In the genomic region with DNA sequence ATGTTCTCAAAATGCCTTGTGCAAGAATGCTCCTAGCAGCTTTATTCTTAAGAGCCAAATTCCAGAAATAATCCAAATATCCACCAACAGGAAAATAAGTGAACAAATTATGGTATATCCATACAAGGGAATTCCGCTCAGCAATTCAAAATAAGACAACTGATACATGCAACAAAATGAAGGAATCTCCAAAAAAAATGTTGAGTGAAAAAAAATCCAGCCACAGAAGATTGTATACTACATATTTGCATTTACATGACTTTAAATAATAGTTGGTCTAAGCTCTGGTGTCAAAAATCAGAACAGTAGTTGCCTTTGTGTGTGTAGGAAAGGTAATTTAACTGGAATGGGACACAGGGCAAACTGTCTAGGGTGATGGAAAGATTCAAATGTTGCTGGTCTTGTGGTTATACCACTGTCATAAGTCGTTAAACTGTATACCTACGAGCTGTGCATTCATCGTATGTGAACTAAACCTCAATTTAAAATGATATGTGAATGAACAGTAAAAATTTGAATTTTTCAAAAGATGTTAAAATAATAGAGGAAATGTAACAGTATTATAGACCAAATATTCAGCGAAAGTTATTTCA, we compare ENCODE assay signal across 18 cellular contexts. TPM values are rescaled to one million over a fixed set of nuclear protein-coding genes. Genes with fewer than 3 reads are reported as not detected.
DNase-seq lines count a peak whose midpoint lies in the region; ATAC-seq and TF ChIP-seq lines count a peak whose summit lies in the region.
"Had no signal": no experiment of that assay in that cellular context is flagged by ENCODE, and none has a peak within 500 bp of the region (broad histone marks: within the 10 kb centered on the region; RNA-seq: fewer than 3 reads in every experiment).

No MANE protein-coding gene starts in this region.

- POLR2A ChIA-PET in activated CD8-positive, alpha-beta T cell treated with anti-CD3 and anti-CD28 coated beads, Interleukin-2, amount 10 ng/mL, durations not matched to agents 7 days and 5 days (lab: Charles Lee), result interaction anchor here (0.6 to 15.5 kb wide), 18 partner anchors 10 to 797 kb away, joined by 3 to 494 read pairs (median 12); a partner anchor contains a TSS
- POLR2A ChIA-PET in naive thymus-derived CD4-positive, alpha-beta T cell (lab: Charles Lee), result interaction anchor here (0.6 to 19.3 kb wide), 14 partner anchors 13 to 110 kb away, joined by 3 to 433 read pairs (median 26); a partner anchor contains a TSS

- H3K27ac Mint-ChIP-seq in activated CD8-positive, alpha-beta T cell treated with anti-CD3 and anti-CD28 coated beads, Interleukin-2, amount 10 ng/mL, durations not matched to agents 7 days and 5 days, result peak overlapping the region; percentile 94
- H3K27ac Mint-ChIP-seq in naive thymus-derived CD4-positive, alpha-beta T cell, result peak overlapping the region; percentile 97 to 100 (median 99)

- no peaks in the 10 kb centered on the region for H3K27me3 ChIP-seq in GM06990 (replicated peaks; ENCODE audit: control insufficient read depth, insufficient read depth, low read length)
- H3K27me3 ChIP-seq in naive thymus-derived CD4-positive, alpha-beta T cell (ENCODE audit: control insufficient read depth in 2 of 2, insufficient read depth in 2 of 2, low read length in 2 of 2), result no peaks in the 10 kb centered on the region
- H3K27me3 ChIP-seq: ascending aorta had no signal

- peak overlapping the region; percentile 92 for H3K4me3 Mint-ChIP-seq in activated CD8-positive, alpha-beta T cell treated with anti-CD3 and anti-CD28 coated beads, Interleukin-2, amount 10 ng/mL, durations not matched to agents 7 days and 5 days
- H3K4me3 Mint-ChIP-seq in naive thymus-derived CD4-positive, alpha-beta T cell, result peak overlapping the region; percentile 87 to 99 (median 97)

- no peak for DNase-seq in GM06990 (ENCODE audit: extremely low read depth, insufficient read length)
- DNase-seq in Jurkat, Clone E6-1 (ENCODE audit: low read depth, low spot score), result peak; percentile 75
- no peak for DNase-seq in activated CD8-positive, alpha-beta T cell treated with anti-CD3 and anti-CD28 coated beads, Interleukin-2, amount 10 ng/mL, durations not matched to agents 7 days and 5 days
- DNase-seq in naive thymus-derived CD4-positive, alpha-beta T cell, result peak in 2 of 9 donors; percentile 16 to 40
- no peak for DNase-seq in stimulated activated CD4-positive, alpha-beta T cell treated with anti-CD3 and anti-CD28 coated beads, Interleukin-12 subunit alpha, Interleukin-12 subunit beta, amount 100 ng/mL, for 4 hours
- no peak for DNase-seq in cardiac septum (ENCODE audit: low spot score)
- no peak for DNase-seq in pons (ENCODE audit: low spot score)
- DNase-seq: dermis blood vessel endothelial cell, left colon had no signal

- peak overlapping the region; percentile 98 for H3K27ac ChIP-seq in naive thymus-derived CD4-positive, alpha-beta T cell (ENCODE audit: low read depth, low read length)
- H3K27ac ChIP-seq: ascending aorta; BLaER1 treated with 17β-estradiol and CSF1 and Interleukin-3, amounts not matched to agents 10 nM and 100 nM had no signal

- H3K4me3 ChIP-seq in GM06990 (replicated peaks; ENCODE audit: low read depth, low read length), result peak overlapping the region; percentile 2; the same call in 1 of the 2 replicates
- H3K4me3 ChIP-seq in Jurkat, Clone E6-1 (ENCODE audit: low read length), result peak overlapping the region; percentile 67
- H3K4me3 ChIP-seq in naive thymus-derived CD4-positive, alpha-beta T cell (ENCODE audit: low read length), result peak overlapping the region; percentile 70

- H3K9me3 ChIP-seq in naive thymus-derived CD4-positive, alpha-beta T cell (ENCODE audit: control insufficient read depth in 2 of 3, low read length in 3 of 3), result no peaks in the 10 kb centered on the region
- H3K9me3 ChIP-seq: ascending aorta had no signal

- H3K9me3 Mint-ChIP-seq in activated CD8-positive, alpha-beta T cell treated with anti-CD3 and anti-CD28 coated beads, Interleukin-2, amount 10 ng/mL, durations not matched to agents 7 days and 5 days (ENCODE audit: insufficient read depth), result peaks cover 3% of the 10 kb centered on the region
- peaks cover 0 to 4% (median 0%) of the 10 kb centered on the region in 11 donors for H3K9me3 Mint-ChIP-seq in naive thymus-derived CD4-positive, alpha-beta T cell

- CTCF ChIA-PET in activated CD8-positive, alpha-beta T cell treated with anti-CD3 and anti-CD28 coated beads, Interleukin-2, amount 10 ng/mL, durations not matched to agents 7 days and 5 days (lab: Charles Lee), result interaction anchor here (1.1 to 17.2 kb wide), 7 partner anchors 7 to 383 kb away, joined by 3 to 855 read pairs (median 24); a partner anchor contains a TSS
- CTCF ChIA-PET in naive thymus-derived CD4-positive, alpha-beta T cell (lab: Charles Lee), result interaction anchor here (0.6 to 19.4 kb wide), 5 partner anchors 7 to 112 kb away, joined by 3 to 616 read pairs (median 4); a partner anchor contains a TSS

- no peak for TF ChIP-seq CTCF in GM06990 (IDR thresholded peaks at IDR 0.05; ENCODE audit: insufficient read depth, low read length, poor library complexity, severe bottlenecking)

- intact Hi-C loops in naive thymus-derived CD4-positive, alpha-beta T cell (cut with micrococcal nuclease), result loop anchor here (1.0 to 10.0 kb wide), 3 partner anchors 7 to 1513 kb away; no protein-coding TSS in a partner anchor
- intact Hi-C loops in cardiac septum (cut with DNase I), result no loop called here

- peak; percentile 5 for ATAC-seq in activated CD8-positive, alpha-beta T cell treated with anti-CD3 and anti-CD28 coated beads, Interleukin-2, amount 10 ng/mL, durations not matched to agents 7 days and 5 days
- ATAC-seq in naive thymus-derived CD4-positive, alpha-beta T cell, result no peak
- no peak for ATAC-seq in GM18907 (IDR thresholded peaks at IDR 0.05; ENCODE audit: unreplicated experiment)
- ATAC-seq: left colon, Right ventricle myocardium inferior had no signal

- H3K4me1 Mint-ChIP-seq in activated CD8-positive, alpha-beta T cell treated with anti-CD3 and anti-CD28 coated beads, Interleukin-2, amount 10 ng/mL, durations not matched to agents 7 days and 5 days (ENCODE audit: low read depth), result peaks cover 44% of the 10 kb centered on the region
- H3K4me1 Mint-ChIP-seq in naive thymus-derived CD4-positive, alpha-beta T cell, result peaks cover 31 to 71% (median 61%) of the 10 kb centered on the region in 7 donors

- H3K36me3 ChIP-seq in GM06990 (ENCODE audit: control insufficient read depth, insufficient read depth, low read length), result peaks cover 3% of the 10 kb centered on the region
- peaks cover 6 to 41% (median 37%) of the 10 kb centered on the region in 3 experiments for H3K36me3 ChIP-seq in naive thymus-derived CD4-positive, alpha-beta T cell (ENCODE audit: control insufficient read depth in 2 of 3, insufficient read depth in 3 of 3, low read length in 3 of 3)
- H3K36me3 ChIP-seq: ascending aorta had no signal

- no peaks in the 10 kb centered on the region for H3K27me3 Mint-ChIP-seq in activated CD8-positive, alpha-beta T cell treated with anti-CD3 and anti-CD28 coated beads, Interleukin-2, amount 10 ng/mL, durations not matched to agents 7 days and 5 days (ENCODE audit: low read depth)
- H3K27me3 Mint-ChIP-seq in naive thymus-derived CD4-positive, alpha-beta T cell, result no peaks in the 10 kb centered on the region

- peaks cover 82% of the 10 kb centered on the region for H3K36me3 Mint-ChIP-seq in activated CD8-positive, alpha-beta T cell treated with anti-CD3 and anti-CD28 coated beads, Interleukin-2, amount 10 ng/mL, durations not matched to agents 7 days and 5 days (ENCODE audit: low read depth)
- peaks cover 8 to 57% (median 35%) of the 10 kb centered on the region in 5 donors for H3K36me3 Mint-ChIP-seq in naive thymus-derived CD4-positive, alpha-beta T cell

- peaks cover 40 to 45% of the 10 kb centered on the region in 2 donors for H3K4me1 ChIP-seq in naive thymus-derived CD4-positive, alpha-beta T cell (ENCODE audit: control insufficient read depth in 2 of 2, insufficient read depth in 2 of 2, low read length in 2 of 2)
- H3K4me1 ChIP-seq: ascending aorta had no signal

RNA-seq across cellular contexts. Expression of a gene that starts 3.2 kb away (rescaled TPM):
- 13.5 TPM for polyA plus RNA-seq in Jurkat, Clone E6-1 (2012; ENCODE audit: insufficient read depth, insufficient read length)
- 100 to 1,000 TPM; 115 to 116 TPM for total RNA-seq in activated CD8-positive, alpha-beta T cell treated with anti-CD3 and anti-CD28 coated beads, Interleukin-2, amount 10 ng/mL, durations not matched to agents 7 days and 5 days
- total RNA-seq in naive thymus-derived CD4-positive, alpha-beta T cell, result 100 to 1,000 TPM in 3 of 5 experiments, 10 to 100 TPM in 2; 25.8 to 588 (median 125) TPM
- 100 to 1,000 TPM; 113 to 201 TPM for polyA plus RNA-seq in naive thymus-derived CD4-positive, alpha-beta T cell
- total RNA-seq in cardiac septum, result 0.24 TPM
- total RNA-seq: fibroblast of lung, myocyte had no signal
- polyA plus RNA-seq: fibroblast of lung had no signal

RNA-seq across cellular contexts. Expression of a gene that starts 24.6 kb away (rescaled TPM):
- not detected for polyA plus RNA-seq in Jurkat, Clone E6-1 (2012; ENCODE audit: insufficient read depth, insufficient read length)
- total RNA-seq in activated CD8-positive, alpha-beta T cell treated with anti-CD3 and anti-CD28 coated beads, Interleukin-2, amount 10 ng/mL, durations not matched to agents 7 days and 5 days, result 1 to 10 TPM; 1.3 to 1.6 TPM
- total RNA-seq in naive thymus-derived CD4-positive, alpha-beta T cell, result 1 to 10 TPM in 2 of 5 experiments, under 1 TPM in 1, not detected in 2; 0.43 to 6.1 (median 2.5) TPM
- polyA plus RNA-seq in naive thymus-derived CD4-positive, alpha-beta T cell, result under 1 TPM; 0.38 to 0.39 TPM
- not detected for total RNA-seq in cardiac septum
- total RNA-seq: ascending aorta, Daoy, dermis blood vessel endothelial cell, fibroblast of lung, HT1080, myocyte, pulmonary artery endothelial cell had no signal
- polyA plus RNA-seq: fibroblast of lung had no signal

Comparison
In these comparisons a context has a peak if more than half of its experiments do, and no peak if none do; other contexts are left out.
1. H3K4me3 ChIP-seq: peak in every context shown above with its lines; median percentile 70 in naive thymus-derived CD4-positive, alpha-beta T cell; 67 in Jurkat, Clone E6-1; 2 in GM06990.
2. RNA of a gene that starts 3.2 kb away (total RNA-seq): 25.8 to 588 TPM in naive thymus-derived CD4-positive, alpha-beta T cell and 115 to 116 TPM in activated CD8-positive, alpha-beta T cell treated with anti-CD3 and anti-CD28 coated beads, Interleukin-2, amount 10 ng/mL, durations not matched to agents 7 days and 5 days; 0.24 TPM in cardiac septum (single experiment); every median in the first group is over 10 times any median in the second.